ENCODE assay signal across 18 cellular contexts in genomic region chr1:10564063-10564462, GRCh38.
DNase-seq lines count a peak whose midpoint lies in the region; ATAC-seq and TF ChIP-seq lines count a peak whose summit lies in the region.
"Had no signal": no experiment of that assay in that cellular context is flagged by ENCODE, and none has a peak within 500 bp of the region (broad histone marks: within the 10 kb centered on the region; RNA-seq: fewer than 3 reads in every experiment).

No MANE protein-coding gene starts in this region.

- H3K4me3 ChIP-seq in HEK293 (ENCODE audit: low read depth, low read length) = no peak overlapping the region
- H3K4me3 ChIP-seq: HAP-1 had no signal

- H3K36me3 ChIP-seq in HEK293 (ENCODE audit: control insufficient read depth in 2 of 2, insufficient read depth in 1 of 2, low read length in 2 of 2) = no peaks in the 10 kb centered on the region
- H3K36me3 ChIP-seq: HAP-1 had no signal

- ATAC-seq in GM18502 (IDR thresholded peaks at IDR 0.05; ENCODE audit: poor library complexity, unreplicated experiment) (no peak), GM21360 (IDR thresholded peaks at IDR 0.05; ENCODE audit: unreplicated experiment) (no peak)

- DNase-seq in NCI-H748 (lab: John Stamatoyannopoulos, UW; ENCODE audit: unreplicated experiment) (peak; percentile 14), NCI-H748 treated with DMSO at 0.1 percent for 48 hours (lab: John Stamatoyannopoulos, UW) (no peak), amniotic epithelial cell (ENCODE audit: low read depth) (peak; percentile 21), NCI-H128 (lab: John Stamatoyannopoulos, UW; ENCODE audit: unreplicated experiment) (no peak)
- DNase-seq: AML-193; CD4-positive, alpha-beta memory T cell; DMS153; DMS79; GDM1; HFFc6; Karpas-422; KBM-7 had no signal

- no peak overlapping the region for H3K27ac ChIP-seq in HEK293 (ENCODE audit: extremely low read depth, low read depth, low read length)
- H3K27ac ChIP-seq: C4-2B, HL-60 had no signal

- H3K9me3 ChIP-seq in HEK293 (ENCODE audit: control insufficient read depth, insufficient read depth, low read depth, low read length) = no peaks in the 10 kb centered on the region
- H3K9me3 ChIP-seq: HAP-1 had no signal

- POLR2A ChIA-PET in HEK293 (lab: Yijun Ruan, JAX) = no interaction called here

- no peaks in the 10 kb centered on the region for H3K4me1 ChIP-seq in HEK293 (ENCODE audit: control insufficient read depth, insufficient read depth, low read length)
- H3K4me1 ChIP-seq: HAP-1 had no signal

- TF ChIP-seq CTCF in HEK293 (tag by site-specific recombination; IDR thresholded peaks at IDR 0.05) = no peak

- CTCF ChIA-PET in HEK293 (lab: Yijun Ruan, JAX) = no interaction called here

TF ChIP-seq in HEK293, 187 proteins besides CTCF, POLR2A, EP300 and RAD21:
- TF ChIP-seq TRIM28 (IDR thresholded peaks at IDR 0.05; ENCODE audit: borderline replicate concordance, low read length) (peak; percentile 43; the same call in 1 of the 2 replicates), OVOL3 (tag by site-specific recombination; IDR thresholded peaks at IDR 0.05) (no peak), BCL11A (tag by site-specific recombination; IDR thresholded peaks at IDR 0.05; ENCODE audit: low read depth) (no peak), ZNF133 (tag by site-specific recombination; IDR thresholded peaks at IDR 0.05) (peak; percentile 100), ZNF26 (tag by site-specific recombination; IDR thresholded peaks at IDR 0.05) (no peak), OSR2 (tag by site-specific recombination; IDR thresholded peaks at IDR 0.05) (no peak), ZNF529 (tag by site-specific recombination; IDR thresholded peaks at IDR 0.05; ENCODE audit: insufficient replicate concordance) (no peak), SETDB1 (IDR thresholded peaks at IDR 0.05; ENCODE audit: insufficient read length, low read length) (peak; percentile 80), KLF8 (tag by site-specific recombination; IDR thresholded peaks at IDR 0.05) (peak; percentile 47; the same call in 1 of the 2 replicates), ZNF423 (tag by site-specific recombination; IDR thresholded peaks at IDR 0.05) (no peak), ZNF624 (tag by site-specific recombination; IDR thresholded peaks at IDR 0.05) (no peak)
- TF ChIP-seq, protein P1, sequence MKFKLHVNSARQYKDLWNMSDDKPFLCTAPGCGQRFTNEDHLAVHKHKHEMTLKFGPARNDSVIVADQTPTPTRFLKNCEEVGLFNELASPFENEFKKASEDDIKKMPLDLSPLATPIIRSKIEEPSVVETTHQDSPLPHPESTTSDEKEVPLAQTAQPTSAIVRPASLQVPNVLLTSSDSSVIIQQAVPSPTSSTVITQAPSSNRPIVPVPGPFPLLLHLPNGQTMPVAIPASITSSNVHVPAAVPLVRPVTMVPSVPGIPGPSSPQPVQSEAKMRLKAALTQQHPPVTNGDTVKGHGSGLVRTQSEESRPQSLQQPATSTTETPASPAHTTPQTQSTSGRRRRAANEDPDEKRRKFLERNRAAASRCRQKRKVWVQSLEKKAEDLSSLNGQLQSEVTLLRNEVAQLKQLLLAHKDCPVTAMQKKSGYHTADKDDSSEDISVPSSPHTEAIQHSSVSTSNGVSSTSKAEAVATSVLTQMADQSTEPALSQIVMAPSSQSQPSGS (tag by site-specific recombination; IDR thresholded peaks at IDR 0.05; ENCODE audit: low read depth) = no peak

Comparison
In these comparisons a context has a peak if more than half of its experiments do, and no peak if none do; other contexts are left out.
1. DNase-seq: peak in NCI-H748 (single experiment) and amniotic epithelial cell (single experiment); none in NCI-H748 treated with DMSO at 0.1 percent for 48 hours (single experiment) and NCI-H128 (single experiment).